ENCODE assay signal across 8 cellular contexts in the genomic region with DNA sequence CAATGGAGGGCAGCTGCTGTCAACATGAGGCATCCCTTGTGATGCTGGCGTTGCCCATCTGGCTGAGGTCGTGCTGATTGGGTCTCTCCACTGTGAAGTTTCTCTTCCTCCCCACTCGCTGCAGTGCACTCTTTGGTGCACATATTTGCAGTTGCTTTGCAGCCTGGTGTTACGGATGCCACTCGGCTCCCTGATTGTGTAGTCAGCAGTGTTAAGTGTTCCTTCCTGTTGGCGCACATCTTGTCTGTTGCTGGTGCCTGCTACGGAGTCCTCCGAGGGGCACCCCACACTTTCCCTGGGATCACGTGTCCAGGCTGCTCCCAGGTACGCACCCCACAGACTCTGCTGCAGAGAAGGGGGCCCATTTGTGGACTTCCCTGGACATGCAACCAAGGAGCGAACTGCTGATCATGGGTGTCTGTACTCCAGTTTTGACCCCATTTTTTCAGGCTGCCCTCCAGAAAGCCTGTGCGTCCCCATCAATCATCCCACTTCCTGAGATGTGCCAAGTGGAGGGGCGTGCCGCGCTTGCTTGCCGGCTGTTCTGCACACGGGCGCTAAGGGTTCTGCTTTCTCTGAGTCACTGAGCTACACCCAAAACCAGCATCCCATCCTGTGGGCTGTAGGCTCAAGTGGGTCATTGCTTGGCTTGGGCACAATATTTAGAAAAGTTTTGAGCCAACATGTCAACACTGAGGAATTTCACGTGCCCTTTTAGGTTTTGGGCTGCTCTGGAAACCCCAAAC.
DNase-seq lines count a peak whose midpoint lies in the region; ATAC-seq and TF ChIP-seq lines count a peak whose summit lies in the region.

No MANE protein-coding gene starts in this region.

- no peaks in the 10 kb centered on the region for H3K9me3 ChIP-seq in PC-9 (ENCODE audit: insufficient read depth, low read depth)

- H3K4me2 ChIP-seq in PC-9, result peak overlapping the region; percentile 41

- POLR2A ChIA-PET in PC-9 (lab: Charles Lee; ENCODE audit: unreplicated experiment), result interaction anchor here (0.6 to 1.2 kb wide), 3 partner anchors 114 to 1076 kb away, joined by 3 to 4 read pairs (median 3); no protein-coding TSS in a partner anchor

- TF ChIP-seq CTCF in PC-9 (conservative IDR thresholded peaks at IDR 0.05), result no peak

- peaks cover 39% of the 10 kb centered on the region for H3K4me1 ChIP-seq in PC-9 (replicated peaks; ENCODE audit: insufficient read depth)

- no TSS peak for BruUV-seq in PC-9 (replicated peaks; lab: Mats Ljungman, UMichigan)

- DNase-seq in stimulated activated CD4-positive, alpha-beta T cell treated with anti-CD3 and anti-CD28 coated beads, Interleukin-4, amount 100 ng/mL, for 1 hour, result peak; percentile 20
- no peak for DNase-seq in stimulated activated CD4-positive, alpha-beta T cell treated with anti-CD3 and anti-CD28 coated beads, Interleukin-2, amount 100 ng/mL, for 48 hours
- peak in 1 of 2 experiments; percentile 14 for DNase-seq in PC-9
- no peak for DNase-seq in ureter (ENCODE audit: low spot score)
- no peak for DNase-seq in OCI-M1 (lab: John Stamatoyannopoulos, UW)

- CTCF ChIA-PET in PC-9 (lab: Charles Lee), result interaction anchor here (0.5 to 2.6 kb wide), 6 partner anchors 133 to 340 kb away, joined by 3 to 31 read pairs (median 4); a partner anchor contains a TSS

- H3K4me3 ChIP-seq in PC-9, result no peak overlapping the region

- no peak overlapping the region for H2AFZ ChIP-seq in PC-9

- no peak overlapping the region for H3K27ac ChIP-seq in PC-9

- H4K20me1 ChIP-seq in PC-9 (ENCODE audit: insufficient read depth), result no peaks in the 10 kb centered on the region

- intact Hi-C loops in PC-9 (cut with micrococcal nuclease; ENCODE audit: unreplicated experiment), result loop anchor here (1.0 to 2.0 kb wide), 3 partner anchors 67 to 779 kb away; no protein-coding TSS in a partner anchor

- no peaks in the 10 kb centered on the region for H3K27me3 ChIP-seq in PC-9 (ENCODE audit: insufficient read depth, low read depth)

- H3K79me2 ChIP-seq in PC-9 (ENCODE audit: low read depth), result no peaks in the 10 kb centered on the region

- peak; percentile 61 for ATAC-seq in esophagus mucosa
- ATAC-seq in HG03135 (IDR thresholded peaks at IDR 0.05; ENCODE audit: unreplicated experiment), result no peak
- ATAC-seq in GM21786 (IDR thresholded peaks at IDR 0.05; ENCODE audit: unreplicated experiment), result no peak

- no peaks in the 10 kb centered on the region for H3K9me2 ChIP-seq in PC-9 (ENCODE audit: insufficient read depth)

- H3F3A ChIP-seq in PC-9 (ENCODE audit: insufficient read depth, low read depth), result peaks cover 9% of the 10 kb centered on the region; the same call in 1 of the 2 replicates

- no peaks in the 10 kb centered on the region for H3K36me3 ChIP-seq in PC-9 (ENCODE audit: low read depth)
